In the genomic region with DNA sequence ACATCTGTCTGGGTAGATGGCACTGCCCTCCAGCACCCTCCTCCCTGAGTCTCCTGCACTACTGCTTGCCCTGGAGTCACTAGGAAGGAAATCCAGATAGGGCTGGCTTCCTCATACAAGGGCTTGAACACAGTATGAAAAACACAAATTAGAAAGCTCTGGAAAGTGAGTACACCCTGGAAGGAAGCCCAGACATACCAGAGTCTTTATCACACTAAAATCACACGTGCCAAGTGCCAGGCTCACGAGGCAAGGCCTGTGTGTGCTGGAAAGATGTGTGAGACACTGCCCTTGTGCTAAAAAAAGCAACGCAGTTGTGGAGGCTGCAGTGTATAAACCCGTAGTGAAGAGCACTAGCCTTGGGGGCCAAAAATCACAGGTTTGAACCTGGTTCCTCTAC, we compare ENCODE assay signal across 19 cellular contexts. TPM values are rescaled to one million over a fixed set of nuclear protein-coding genes. Genes with fewer than 3 reads are reported as not detected.
DNase-seq lines count a peak whose midpoint lies in the region; ATAC-seq and TF ChIP-seq lines count a peak whose summit lies in the region.
"Had no signal": no experiment of that assay in that cellular context is flagged by ENCODE, and none has a peak within 500 bp of the region (broad histone marks: within the 10 kb centered on the region; RNA-seq: fewer than 3 reads in every experiment).

No MANE protein-coding gene starts in this region.

- no peaks in the 10 kb centered on the region for H3K79me2 ChIP-seq in mammary epithelial cell (ENCODE audit: insufficient read depth, low read length)

- CTCF ChIA-PET in mammary epithelial cell (lab: Charles Lee; ENCODE audit: low non-redundant PET), result no interaction called here

- no peak overlapping the region for H2AFZ ChIP-seq in mammary epithelial cell (ENCODE audit: low read depth, low read length)
- H2AFZ ChIP-seq: neural progenitor cell, PC-9 had no signal

- no peaks in the 10 kb centered on the region for H3K27me3 ChIP-seq in mammary epithelial cell (ENCODE audit: insufficient read depth, low read length)
- H3K27me3 ChIP-seq: neural progenitor cell had no signal

- no peak overlapping the region for H3K27ac ChIP-seq in mammary epithelial cell (ENCODE audit: insufficient read depth, low read depth, low read length)
- H3K27ac ChIP-seq: neural progenitor cell, PC-9 had no signal

- BruUV-seq in mammary epithelial cell (replicated peaks; lab: Mats Ljungman, UMichigan), result no TSS peak

- H3K36me3 ChIP-seq in mammary epithelial cell (ENCODE audit: insufficient read depth, low read length) (no peaks in the 10 kb centered on the region), mucosa of descending colon (ENCODE audit: low read depth) (no peaks in the 10 kb centered on the region)
- H3K36me3 ChIP-seq: neural progenitor cell had no signal

- no peak overlapping the region for H3K4me2 ChIP-seq in mammary epithelial cell (ENCODE audit: insufficient read depth, low read depth, low read length)
- H3K4me2 ChIP-seq: neural progenitor cell, PC-9, smooth muscle cell had no signal

- dilution Hi-C loops in mammary epithelial cell (cut with HindIII; ENCODE audit: low sequenced_read_pairs), result no loop called here

- ATAC-seq in HG02973 (IDR thresholded peaks at IDR 0.05; ENCODE audit: unreplicated experiment), result no peak
- no peak for ATAC-seq in mucosa of descending colon
- ATAC-seq in GM21576 (IDR thresholded peaks at IDR 0.05; ENCODE audit: unreplicated experiment), result no peak

- intact Hi-C loops in mammary epithelial cell (cut with micrococcal nuclease) (no loop called here), mucosa of descending colon (cut with DNase I, micrococcal nuclease) (no loop called here)

- H3K9me3 ChIP-seq in mammary epithelial cell (replicated peaks; ENCODE audit: insufficient read depth, low read length) (no peaks in the 10 kb centered on the region), mucosa of descending colon (no peaks in the 10 kb centered on the region)

- no peak overlapping the region for H3K4me3 ChIP-seq in mammary epithelial cell (replicated peaks in 1 of 3; ENCODE audit: insufficient read depth in 1 of 3, low read depth in 2 of 3, low read length in 3 of 3)
- no peak overlapping the region for H3K4me3 ChIP-seq in mucosa of descending colon
- H3K4me3 ChIP-seq: neural progenitor cell, PC-9, smooth muscle cell had no signal

- 5% methylated on average over 3 of the region's 4 CpGs for WGBS in mammary epithelial cell (ENCODE audit: low coverage, missing lambda C conversion rate)

- H3K4me1 ChIP-seq in mammary epithelial cell (ENCODE audit: insufficient read depth, low read length), result peaks cover 39% of the 10 kb centered on the region
- H3K4me1 ChIP-seq in mucosa of descending colon (ENCODE audit: low read depth), result no peaks in the 10 kb centered on the region

- no peaks in the 10 kb centered on the region for H4K20me1 ChIP-seq in mammary epithelial cell (ENCODE audit: insufficient read depth, low read length)

- in situ Hi-C loops in mammary epithelial cell (cut with MboI; ENCODE audit: low sequenced_read_pairs in 2 of 2), result no loop called here

- DNase-seq in A172 (ENCODE audit: low spot score) (peak; percentile 35), LHCN-M2 (ENCODE audit: low read depth) (peak; percentile 31), mammary epithelial cell (peak; percentile 53), kidney tubule cell (ENCODE audit: low spot score) (peak; percentile 39), mucosa of descending colon (no peak)
- DNase-seq in activated CD4-positive, alpha-beta T cell treated with anti-CD3 and anti-CD28 coated beads for 4 hours, result no peak
- DNase-seq: activated CD4-positive, CD25-positive, alpha-beta regulatory T cell treated with anti-CD3 and anti-CD28 coated beads, Interleukin-2, amount 50 U/mL, for 72 hours; activated naive CD4-positive, alpha-beta T cell treated with anti-CD3 and anti-CD28 coated beads, Interleukin-2, amount 50 U/mL, for 16 hours; H9; NCI-H146; NCI-H510A treated with DMSO at 0.1 percent for 48 hours; PC-9 had no signal

- TF ChIP-seq CTCF in mammary epithelial cell (conservative IDR thresholded peaks at IDR 0.05 in 1 of 2, IDR thresholded peaks at IDR 0.05 in 1 of 2; ENCODE audit: extremely low read depth in 1 of 2, insufficient read depth in 1 of 2, low read depth in 1 of 2, low read length in 2 of 2) (no peak), mucosa of descending colon (IDR thresholded peaks at IDR 0.05) (no peak)

- no peak overlapping the region for H3K9ac ChIP-seq in mammary epithelial cell (ENCODE audit: insufficient read depth, low read length)
- H3K9ac ChIP-seq: neural progenitor cell had no signal

RNA-seq across cellular contexts. Expression of a gene that starts 28.3 kb away (rescaled TPM):
- total RNA-seq in A172 (2014; rRNA removed; shearing (Covaris generic)), result not detected in 2 replicates
- total RNA-seq in LHCN-M2 (2014; rRNA removed) (not detected in 2 replicates), mammary epithelial cell (1 to 10 TPM in 1 of 2 donors, not detected in 1; 2.7 TPM), mucosa of descending colon (not detected)
- polyA plus RNA-seq in LHCN-M2 (2012), result not detected
- polyA plus RNA-seq in mammary epithelial cell, result 1.1 TPM
- polyA minus RNA-seq in mammary epithelial cell, result not detected
- total RNA-seq: H9; lung microvascular endothelial cell; PC-9; smooth muscle cell; T-helper 1 cell treated with Interleukin-12 subunit alpha and Interleukin-12 subunit beta and Interleukin-4 antibody, amounts not matched to agents 30 ng/mL and 1 ng/mL, for 36 hours had no signal
- polyA plus RNA-seq: AG04450, smooth muscle cell had no signal

RNA-seq across cellular contexts. Expression of a gene that starts 47.1 kb away (rescaled TPM):
- 1,463 and 1,751 TPM in 2 replicates for total RNA-seq in A172 (2014; rRNA removed; shearing (Covaris generic))
- total RNA-seq in LHCN-M2 (2014; rRNA removed) (982 and 1,031 TPM in 2 replicates), mammary epithelial cell (1,000 to 10,000 TPM; 1,155 to 2,455 TPM), mucosa of descending colon (1,000 to 10,000 TPM; 1,327 to 1,659 (median 1,382) TPM)
- 7,560 TPM for polyA plus RNA-seq in LHCN-M2 (2012)
- polyA plus RNA-seq in mammary epithelial cell, result 2,730 TPM
- 719 TPM for polyA minus RNA-seq in mammary epithelial cell
- total RNA-seq: H9 had no signal

RNA-seq across cellular contexts. Expression of a gene that starts 52.0 kb away (rescaled TPM):
- 1.1 and 6.1 TPM in 2 replicates for total RNA-seq in A172 (2014; rRNA removed; shearing (Covaris generic))
- 1.3 TPM in 1 of 2 replicates, not detected in the other for total RNA-seq in LHCN-M2 (2014; rRNA removed)
- polyA plus RNA-seq in LHCN-M2 (2012), result 3.3 TPM
- not detected for total RNA-seq in mammary epithelial cell
- 0.34 TPM for polyA plus RNA-seq in mammary epithelial cell
- polyA minus RNA-seq in mammary epithelial cell, result not detected
- total RNA-seq in mucosa of descending colon, result not detected
- total RNA-seq: H9, lung microvascular endothelial cell had no signal

RNA-seq across cellular contexts. Expression of a gene that starts 56.9 kb away (rescaled TPM):
- 3,194 and 3,572 TPM in 2 replicates for total RNA-seq in A172 (2014; rRNA removed; shearing (Covaris generic))
- total RNA-seq in LHCN-M2 (2014; rRNA removed) (837 and 894 TPM in 2 replicates), mammary epithelial cell (1 to 10 TPM; 4.3 to 9.9 TPM), mucosa of descending colon (100 to 1,000 TPM in 2 of 3 donors, 10 to 100 TPM in 1; 28.9 to 176 (median 141) TPM)
- 3,680 TPM for polyA plus RNA-seq in LHCN-M2 (2012)
- polyA plus RNA-seq in mammary epithelial cell, result 24.2 TPM
- not detected for polyA minus RNA-seq in mammary epithelial cell

Comparison
In these comparisons a context has a peak if more than half of its experiments do, and no peak if none do; other contexts are left out.
1. DNase-seq: peak in A172 (single experiment), LHCN-M2 (single experiment), mammary epithelial cell (single experiment) and kidney tubule cell (single experiment); none in activated CD4-positive, alpha-beta T cell treated with anti-CD3 and anti-CD28 coated beads for 4 hours (0 of 2) and mucosa of descending colon (0 of 3).